In genomic region chr14:96852823-96853422, GRCh38 we compare ENCODE assay signal across 8 cellular contexts. TPM values are rescaled to one million over a fixed set of nuclear protein-coding genes. Genes with fewer than 3 reads are reported as not detected.
DNase-seq lines count a peak whose midpoint lies in the region; ATAC-seq and TF ChIP-seq lines count a peak whose summit lies in the region.

No MANE protein-coding gene starts in this region.

- H3K27ac ChIP-seq in heart right ventricle = no peak overlapping the region
- H3K27ac ChIP-seq in right cardiac atrium (ENCODE audit: low read length) = no peak overlapping the region
- no peak overlapping the region for H3K27ac ChIP-seq in breast epithelium

- H3K27me3 Mint-ChIP-seq in memory B cell = no peaks in the 10 kb centered on the region
- H3K27me3 Mint-ChIP-seq in activated T-helper 17 cell treated with anti-CD3 and anti-CD28 coated beads, Interleukin-2, amount 50 U/mL, for 72 hours = no peaks in the 10 kb centered on the region

- H3K4me1 ChIP-seq in heart right ventricle (no peaks in the 10 kb centered on the region), right cardiac atrium (ENCODE audit: control insufficient read depth, insufficient read depth, low read length) (no peaks in the 10 kb centered on the region), breast epithelium (no peaks in the 10 kb centered on the region)

- DNase-seq in heart right ventricle = no peak
- no peak for DNase-seq in right cardiac atrium
- peak; percentile 15 for DNase-seq in HFF-Myc (ENCODE audit: extremely low read depth, low read depth)
- DNase-seq in NCI-H460 (ENCODE audit: extremely low read depth, low read depth) = peak; percentile 40
- no peak for DNase-seq in breast epithelium (ENCODE audit: low spot score in 2 of 2)
- DNase-seq in memory B cell (ENCODE audit: low spot score in 2 of 2) = no peak
- no peak for DNase-seq in GM19238 (ENCODE audit: insufficient read length, low spot score)

- no peak for TF ChIP-seq POLR2A in breast epithelium (IDR thresholded peaks at IDR 0.05)

- TF ChIP-seq CTCF in heart right ventricle (IDR thresholded peaks at IDR 0.05) (peak; percentile 20 to 71 (median 56)), HFF-Myc (IDR thresholded peaks at IDR 0.05; ENCODE audit: low read depth, low read length, missing control alignments) (peak; percentile 52), breast epithelium (IDR thresholded peaks at IDR 0.05) (peak; percentile 37 to 50 (median 43))

- no peaks in the 10 kb centered on the region for H3K9me3 ChIP-seq in heart right ventricle
- H3K9me3 ChIP-seq in right cardiac atrium (ENCODE audit: control insufficient read depth, low read length) = no peaks in the 10 kb centered on the region
- H3K9me3 ChIP-seq in breast epithelium = no peaks in the 10 kb centered on the region

- no peak overlapping the region for H3K4me3 Mint-ChIP-seq in memory B cell
- no peak overlapping the region for H3K4me3 Mint-ChIP-seq in activated T-helper 17 cell treated with anti-CD3 and anti-CD28 coated beads, Interleukin-2, amount 50 U/mL, for 72 hours

- H3K27ac Mint-ChIP-seq in memory B cell = no peak overlapping the region
- no peak overlapping the region for H3K27ac Mint-ChIP-seq in activated T-helper 17 cell treated with anti-CD3 and anti-CD28 coated beads, Interleukin-2, amount 50 U/mL, for 72 hours

- intact Hi-C loops in heart right ventricle (cut with DNase I) = no loop called here
- intact Hi-C loops in right cardiac atrium (cut with DNase I) = no loop called here
- intact Hi-C loops in breast epithelium (cut with DNase I; ENCODE audit: low total_unique reads) = no loop called here

- no peaks in the 10 kb centered on the region for H3K27me3 ChIP-seq in heart right ventricle
- no peaks in the 10 kb centered on the region for H3K27me3 ChIP-seq in right cardiac atrium (ENCODE audit: control insufficient read depth, insufficient read depth)
- H3K27me3 ChIP-seq in breast epithelium = no peaks in the 10 kb centered on the region

- H3K4me3 ChIP-seq in heart right ventricle (no peak overlapping the region), right cardiac atrium (ENCODE audit: low read length) (no peak overlapping the region), HFF-Myc (replicated peaks; ENCODE audit: low read depth, low read length) (no peak overlapping the region), breast epithelium (no peak overlapping the region)

- peaks cover 6% of the 10 kb centered on the region for H3K4me1 Mint-ChIP-seq in memory B cell
- peaks cover 7% of the 10 kb centered on the region for H3K4me1 Mint-ChIP-seq in activated T-helper 17 cell treated with anti-CD3 and anti-CD28 coated beads, Interleukin-2, amount 50 U/mL, for 72 hours

- no peaks in the 10 kb centered on the region for H3K9me3 Mint-ChIP-seq in memory B cell
- H3K9me3 Mint-ChIP-seq in activated T-helper 17 cell treated with anti-CD3 and anti-CD28 coated beads, Interleukin-2, amount 50 U/mL, for 72 hours = no peaks in the 10 kb centered on the region

- H3K36me3 Mint-ChIP-seq in memory B cell = peaks cover 28% of the 10 kb centered on the region
- H3K36me3 Mint-ChIP-seq in activated T-helper 17 cell treated with anti-CD3 and anti-CD28 coated beads, Interleukin-2, amount 50 U/mL, for 72 hours (ENCODE audit: low read depth) = peaks cover 86% of the 10 kb centered on the region

- H3K36me3 ChIP-seq in heart right ventricle (peaks cover 0 to 48% (median 4%) of the 10 kb centered on the region in 9 donors), breast epithelium (no peaks in the 10 kb centered on the region)

- WGBS in heart right ventricle, 2 donors = 67 to 72% methylated on average over 4 of the region's 4 CpGs
- 58% methylated on average over 4 of the region's 4 CpGs for WGBS in right cardiac atrium

- ATAC-seq in heart right ventricle (no peak), right cardiac atrium (no peak), memory B cell (ENCODE audit: low read depth) (peak; percentile 58)
- ATAC-seq in activated T-helper 17 cell treated with anti-CD3 and anti-CD28 coated beads, Interleukin-2, amount 50 U/mL, for 72 hours (replicated peaks) = no peak

RNA-seq across cellular contexts. Expression of gene VRK1, which starts 55.7 kb away (rescaled TPM):
- total RNA-seq in heart right ventricle = 1 to 10 TPM; 4.5 to 9.7 (median 7.7) TPM
- polyA plus RNA-seq in heart right ventricle = 1 to 10 TPM; 2.3 to 2.9 TPM
- total RNA-seq in right cardiac atrium = 1 to 10 TPM; 7.6 to 9.6 (median 7.9) TPM
- polyA plus RNA-seq in right cardiac atrium = 4.9 TPM
- 37.1 and 38.7 TPM in 2 replicates for total RNA-seq in NCI-H460 (2014; rRNA removed; shearing (Covaris generic))
- 39.7 and 41.7 TPM in 2 replicates for polyA plus RNA-seq in NCI-H460 (2014; cell fraction: nucleus; rRNA removed)
- 10 to 100 TPM; 13.1 to 19.9 (median 16.7) TPM for total RNA-seq in breast epithelium
- total RNA-seq in activated T-helper 17 cell treated with anti-CD3 and anti-CD28 coated beads, Interleukin-2, amount 50 U/mL, for 72 hours = 10 to 100 TPM; 30.9 to 65.6 TPM

Comparison
In these comparisons a context has a peak if more than half of its experiments do, and no peak if none do; other contexts are left out.
1. DNase-seq: peak in HFF-Myc (single experiment) and NCI-H460 (single experiment); none in heart right ventricle (0 of 2), right cardiac atrium (0 of 3), breast epithelium (0 of 2), memory B cell (0 of 2) and GM19238 (single experiment).
2. Peak in every context shown above with its lines, with median percentiles within 50 percentile points of each other: CTCF ChIP-seq.